In genomic region chr10:87598700-87599099, GRCh38 we compare ENCODE assay signal across 16 cellular contexts.
"Had no signal": no experiment of that assay in that cellular context is flagged by ENCODE, and none has a peak within 500 bp of the region (broad histone marks: within the 10 kb centered on the region; RNA-seq: fewer than 3 reads in every experiment).

No MANE protein-coding gene starts in this region.

- H3K27ac ChIP-seq: breast epithelium, left ventricle myocardium inferior, prostate gland, sigmoid colon, spleen, uterus, WERI-Rb-1 had no signal

- H3K9me3 ChIP-seq: breast epithelium, left ventricle myocardium inferior, prostate gland, sigmoid colon, spleen, uterus had no signal

- H3K27ac Mint-ChIP-seq: activated naive CD8-positive, alpha-beta T cell; nephron; stimulated activated naive CD8-positive, alpha-beta T cell treated with anti-CD3 and anti-CD28 coated beads, Interleukin-15, amount 100 ng/mL, for 72 hours had no signal

- H3K4me3 ChIP-seq: breast epithelium, dorsolateral prefrontal cortex, left ventricle myocardium inferior, prostate gland, sigmoid colon, spleen, uterus had no signal

- H3K4me1 ChIP-seq: prostate gland, sigmoid colon, spleen had no signal

- H3K36me3 Mint-ChIP-seq: activated naive CD8-positive, alpha-beta T cell had no signal

- H3K36me3 ChIP-seq: breast epithelium, left ventricle myocardium inferior, prostate gland, sigmoid colon, spleen, uterus, WERI-Rb-1 had no signal

- H3K27me3 Mint-ChIP-seq: activated naive CD8-positive, alpha-beta T cell; stimulated activated naive CD8-positive, alpha-beta T cell treated with anti-CD3 and anti-CD28 coated beads, Interleukin-15, amount 100 ng/mL, for 72 hours had no signal

- DNase-seq: activated CD4-positive, alpha-beta T cell treated with anti-CD3 and anti-CD28 coated beads, Interleukin-2, amount 50 U/mL, for 48 hours; activated effector memory CD4-positive, alpha-beta T cell treated with Interleukin-2 at 50 U/mL for 16 hours; activated T-cell treated with anti-CD3 and anti-CD28 coated beads, Interleukin-2, amount 50 U/mL, for 1 hour; amniotic stem cell; kidney; left ventricle myocardium inferior; sigmoid colon; spleen; stimulated activated naive CD8-positive, alpha-beta T cell treated with anti-CD3 and anti-CD28 coated beads, Interleukin-15, amount 100 ng/mL, for 72 hours; uterus; WERI-Rb-1 had no signal

- H3K9me3 Mint-ChIP-seq: nephron; stimulated activated naive CD8-positive, alpha-beta T cell treated with anti-CD3 and anti-CD28 coated beads, Interleukin-15, amount 100 ng/mL, for 72 hours had no signal

- H3K4me3 Mint-ChIP-seq: activated naive CD8-positive, alpha-beta T cell; nephron; stimulated activated naive CD8-positive, alpha-beta T cell treated with anti-CD3 and anti-CD28 coated beads, Interleukin-15, amount 100 ng/mL, for 72 hours had no signal

- H3K27me3 ChIP-seq: breast epithelium, sigmoid colon, spleen, uterus had no signal
